In genomic region chr16:22297871-22298733, GRCh38 we compare ENCODE assay signal across 8 cellular contexts.
DNase-seq lines count a peak whose midpoint lies in the region; ATAC-seq, FAIRE-seq and TF ChIP-seq lines count a peak whose summit lies in the region.

No MANE protein-coding gene starts in this region.

- H3K4me3 ChIP-seq in WI38 (ENCODE audit: low read depth, low read length) (peak overlapping the region; percentile 79), cardiac fibroblast (replicated peaks in 1 of 2; ENCODE audit: low read depth in 2 of 2, low read length in 2 of 2) (peak overlapping the region; percentile 90 to 91)

- peak; percentile 27 for ATAC-seq in HG03097 (IDR thresholded peaks at IDR 0.05; ENCODE audit: low FRiP score, unreplicated experiment)
- no peak for ATAC-seq in HG03175 (IDR thresholded peaks at IDR 0.05; ENCODE audit: unreplicated experiment)

- DNase-seq in GM18507 (ENCODE audit: extremely low spot score, insufficient read length, low read depth) (peak; percentile 50), NCI-H2196 (lab: John Stamatoyannopoulos, UW; ENCODE audit: unreplicated experiment) (peak; percentile 85), cardiac fibroblast (ENCODE audit: low read depth in 2 of 2) (peak; percentile 96 to 97)
- peak; percentile 54 to 61 for DNase-seq in stimulated activated CD4-positive, alpha-beta T cell treated with anti-CD3 and anti-CD28 coated beads, Interleukin-12 subunit alpha, Interleukin-12 subunit beta, amount 100 ng/mL, for 24 hours (ENCODE audit: low read depth in 2 of 2)

- no peak for TF ChIP-seq CTCF in WI38 (IDR thresholded peaks at IDR 0.05; ENCODE audit: low read depth, low read length)
- TF ChIP-seq CTCF in cardiac fibroblast (IDR thresholded peaks at IDR 0.05; ENCODE audit: low read depth, low read length): no peak

- FAIRE-seq in GM18507 (lab: Jason Lieb, UNC) (peak; percentile 69), islet of Langerhans (lab: Jason Lieb, UNC) (peak; percentile 79)
